ENCODE assay signal across 1 cellular context in genomic region chr18:32896781-32897547, GRCh38.
A peak's percentile ranks its signal among the peaks of the same experiment; 100 is the strongest.
TF ChIP-seq lines count a peak whose summit lies in the region.

No MANE protein-coding gene starts in this region.

TF ChIP-seq in HEK293, 187 proteins besides CTCF, POLR2A, EP300 and RAD21 (continued from another document):
- TF ChIP-seq ATF2 (tag by site-specific recombination; IDR thresholded peaks at IDR 0.05; ENCODE audit: low read depth) = no peak
- TF ChIP-seq SP3 (tag by site-specific recombination; IDR thresholded peaks at IDR 0.05) = no peak
- no peak for TF ChIP-seq KLF16 (tag by site-specific recombination; IDR thresholded peaks at IDR 0.05)
- no peak for TF ChIP-seq ZNF843 (tag by site-specific recombination; IDR thresholded peaks at IDR 0.05)
- peak; percentile 47; the same call in 1 of the 2 replicates for TF ChIP-seq TRIM28 (IDR thresholded peaks at IDR 0.05; ENCODE audit: borderline replicate concordance, low read length)
- TF ChIP-seq ZNF398 (tag by site-specific recombination; IDR thresholded peaks at IDR 0.05) = no peak
- no peak for TF ChIP-seq ZNF140 (tag by site-specific recombination; IDR thresholded peaks at IDR 0.05)
- no peak for TF ChIP-seq ZFP69B (tag by site-specific recombination; IDR thresholded peaks at IDR 0.05)
